Comparison of ENCODE assay signal across 23 cellular contexts in genomic region chr12:52331039-52331438, GRCh38. TPM values are rescaled to one million over a fixed set of nuclear protein-coding genes. Genes with fewer than 3 reads are reported as not detected.
"Had no signal": no experiment of that assay in that cellular context is flagged by ENCODE, and none has a peak within 500 bp of the region (broad histone marks: within the 10 kb centered on the region; RNA-seq: fewer than 3 reads in every experiment).

No MANE protein-coding gene starts in this region.

- FAIRE-seq: RCC 7860 had no signal

- H3K36me3 ChIP-seq: MG63, SJSA1 had no signal

- DNase-seq: KBM-7, MG63, NCI-H1092, NCI-H1105 treated with DMSO at 0.1 percent for 48 hours, NCI-H1417 treated with DMSO at 0.1 percent for 48 hours, NCI-H146, NCI-H1694 treated with DMSO at 0.1 percent for 48 hours, NCI-H1930, NCI-H2081, NCI-H2107, NCI-H2227 treated with DMSO at 0.1 percent for 48 hours, NCI-H510A, NCI-H524 treated with DMSO at 0.1 percent for 48 hours, NCI-H69, NCI-H774, Right ventricle myocardium superior, RPMI8226, SIG-M5 had no signal

- H3K9me3 ChIP-seq: SJSA1 had no signal

- H3K4me3 ChIP-seq: MG63, SJSA1, SK-N-MC had no signal

- H3K27ac ChIP-seq: SJSA1, SK-N-MC had no signal

RNA-seq across cellular contexts. Expression of gene KRT83, which starts 9.8 kb away (rescaled TPM):
- total RNA-seq: LHCN-M2, Right ventricle myocardium superior, SJSA1 had no signal

RNA-seq across cellular contexts. Expression of gene KRT85, which starts 36.2 kb away (rescaled TPM):
- total RNA-seq: HT-29, LHCN-M2, Right ventricle myocardium superior, SJSA1 had no signal

RNA-seq across cellular contexts. Expression of gene KRT81, which starts 39.7 kb away (rescaled TPM):
- total RNA-seq: HT-29, Right ventricle myocardium superior had no signal

RNA-seq across cellular contexts. Expression of gene KRT84, which starts 54.4 kb away (rescaled TPM):
- total RNA-seq: HT-29, LHCN-M2, Right ventricle myocardium superior, SJSA1 had no signal

RNA-seq across cellular contexts. Expression of gene KRT86, which starts 56.6 kb away (rescaled TPM):
- total RNA-seq: Right ventricle myocardium superior had no signal
